Comparison of ENCODE assay signal across 8 cellular contexts in genomic region chr1:2525896-2526823, GRCh38. TPM values are rescaled to one million over a fixed set of nuclear protein-coding genes. Genes with fewer than 3 reads are reported as not detected.
DNase-seq lines count a peak whose midpoint lies in the region; ATAC-seq and TF ChIP-seq lines count a peak whose summit lies in the region.

TSS of gene PANK4 (minus strand) at chr1:2526596. CDS start at chr1:2526587, 9 bp downstream.

- H3K79me2 ChIP-seq in mammary epithelial cell (ENCODE audit: insufficient read depth, low read length): peaks cover 49% of the 10 kb centered on the region

- H3K27ac ChIP-seq in mammary epithelial cell (ENCODE audit: insufficient read depth, low read depth, low read length): peak within 1 kb of the TSS; percentile 65

- peak within 1 kb of the TSS; percentile 97 for H3K4me2 ChIP-seq in mammary epithelial cell (ENCODE audit: insufficient read depth, low read depth, low read length)

- peak within 1 kb of the TSS; percentile 83 to 98 (median 96) for H3K27ac Mint-ChIP-seq in immature natural killer cell

- H3K4me1 ChIP-seq in mammary epithelial cell (ENCODE audit: insufficient read depth, low read length): peaks cover 43% of the 10 kb centered on the region

- DNase-seq in A172 (ENCODE audit: low spot score): peak; percentile 69
- peak; percentile 87 for DNase-seq in NCI-H2171 treated with DMSO at 0.1 percent for 48 hours (lab: John Stamatoyannopoulos, UW)
- peak; percentile 90 for DNase-seq in mammary epithelial cell
- peak; percentile 86 to 88 (median 87) for DNase-seq in immature natural killer cell
- DNase-seq in smooth muscle cell of the brain vasculature (ENCODE audit: low read depth, low spot score): peak; percentile 84

- H2AFZ ChIP-seq in mammary epithelial cell (ENCODE audit: low read depth, low read length): peak within 1 kb of the TSS; percentile 79

- peaks cover 1 to 5% (median 4%) of the 10 kb centered on the region in 3 donors for H3K27me3 Mint-ChIP-seq in immature natural killer cell (ENCODE audit: low read depth in 3 of 3)

- peaks cover 0 to 6% (median under 1%) of the 10 kb centered on the region in 3 donors for H3K36me3 Mint-ChIP-seq in immature natural killer cell

- H3K9me3 Mint-ChIP-seq in immature natural killer cell: no peaks in the 10 kb centered on the region

- peak within 1 kb of the TSS; percentile 92 to 99 (median 96) for H3K4me3 Mint-ChIP-seq in immature natural killer cell

- peaks cover 44 to 45% of the 10 kb centered on the region in 2 donors for H3K4me1 Mint-ChIP-seq in immature natural killer cell

- H3K4me3 ChIP-seq in WI38 (ENCODE audit: low read depth, low read length) (peak within 1 kb of the TSS; percentile 90), mammary epithelial cell (replicated peaks in 1 of 3; ENCODE audit: insufficient read depth in 1 of 3, low read depth in 2 of 3, low read length in 3 of 3) (peak within 1 kb of the TSS; percentile 70 to 98 (median 94))

- H3K27me3 ChIP-seq in mammary epithelial cell (ENCODE audit: insufficient read depth, low read length): peaks cover 4% of the 10 kb centered on the region

- H4K20me1 ChIP-seq in mammary epithelial cell (ENCODE audit: insufficient read depth, low read length): no peaks in the 10 kb centered on the region

- peak; percentile 83 for ATAC-seq in GM18517 (IDR thresholded peaks at IDR 0.05; ENCODE audit: unreplicated experiment)
- ATAC-seq in HG03039 (IDR thresholded peaks at IDR 0.05; ENCODE audit: unreplicated experiment): peak; percentile 74

- no peaks in the 10 kb centered on the region for H3K36me3 ChIP-seq in mammary epithelial cell (ENCODE audit: insufficient read depth, low read length)

- CTCF ChIA-PET in mammary epithelial cell (lab: Charles Lee; ENCODE audit: low non-redundant PET): no interaction called here

- no peaks in the 10 kb centered on the region for H3K9me3 ChIP-seq in mammary epithelial cell (replicated peaks; ENCODE audit: insufficient read depth, low read length)

- H3K9ac ChIP-seq in mammary epithelial cell (ENCODE audit: insufficient read depth, low read length): peak within 1 kb of the TSS; percentile 75

- no TSS peak for BruUV-seq in mammary epithelial cell (replicated peaks; lab: Mats Ljungman, UMichigan)

- dilution Hi-C loops in mammary epithelial cell (cut with HindIII; ENCODE audit: low sequenced_read_pairs): loop anchor here (5.0 kb wide), 1 partner anchor 56 kb away; no protein-coding TSS in a partner anchor

- TF ChIP-seq CTCF in WI38 (IDR thresholded peaks at IDR 0.05; ENCODE audit: low read depth, low read length): no peak
- TF ChIP-seq CTCF in mammary epithelial cell (conservative IDR thresholded peaks at IDR 0.05 in 1 of 2, IDR thresholded peaks at IDR 0.05 in 1 of 2; ENCODE audit: extremely low read depth in 1 of 2, insufficient read depth in 1 of 2, low read depth in 1 of 2, low read length in 2 of 2): no peak

- in situ Hi-C loops in mammary epithelial cell (cut with MboI; ENCODE audit: low sequenced_read_pairs in 2 of 2): loop anchor here in 1 of 2 donors (25.0 kb wide), 1 partner anchor 339 kb away; the partner anchor contains the start of gene FAAP20

- 10% methylated on average over 2 of the region's 109 CpGs for WGBS in mammary epithelial cell (ENCODE audit: low coverage, missing lambda C conversion rate)

- intact Hi-C loops in mammary epithelial cell (cut with micrococcal nuclease): loop anchor here (1.0 kb wide), 2 partner anchors 9 to 22 kb away; no protein-coding TSS in a partner anchor

RNA-seq across cellular contexts. Expression of gene PANK4, which starts in this region (rescaled TPM):
- 6.5 and 7.7 TPM in 2 replicates for total RNA-seq in A172 (2014; rRNA removed; shearing (Covaris generic))
- 10 to 100 TPM; 14.2 to 28.5 TPM for total RNA-seq in mammary epithelial cell
- polyA plus RNA-seq in mammary epithelial cell: 14.9 TPM
- polyA minus RNA-seq in mammary epithelial cell: 4.1 TPM
- 10 to 100 TPM in 1 of 3 donors, 1 to 10 TPM in 2; 9.1 to 23.3 (median 9.8) TPM for polyA plus RNA-seq in immature natural killer cell

Comparison
In these comparisons a context has a peak if more than half of its experiments do, and no peak if none do; other contexts are left out.
1. Peak in every context shown above with its lines: DNase-seq, ATAC-seq, H3K4me3 ChIP-seq and H3K27ac ChIP-seq.